27 cellular contexts compared by ENCODE assay signal in genomic region chr1:4690951-4691675, GRCh38. TPM values are rescaled to one million over a fixed set of nuclear protein-coding genes. Genes with fewer than 3 reads are reported as not detected.
DNase-seq lines count a peak whose midpoint lies in the region; ATAC-seq, FAIRE-seq and TF ChIP-seq lines count a peak whose summit lies in the region.
"Had no signal": no experiment of that assay in that cellular context is flagged by ENCODE, and none has a peak within 500 bp of the region (broad histone marks: within the 10 kb centered on the region; RNA-seq: fewer than 3 reads in every experiment).

No MANE protein-coding gene starts in this region.

- H2BK5ac ChIP-seq in mesendoderm (ENCODE audit: low read length), result no peak overlapping the region

- H3K4me3 ChIP-seq in A549 (no peak overlapping the region), astrocyte (ENCODE audit: insufficient read depth, low read depth, low read length) (no peak overlapping the region), mesendoderm (ENCODE audit: low read length) (no peak overlapping the region)
- H3K4me3 ChIP-seq: BLaER1 treated with 17β-estradiol and CSF1 and Interleukin-3, amounts not matched to agents 10 nM and 100 nM; heart right ventricle; psoas muscle had no signal

- no peak overlapping the region for H3K4me3 Mint-ChIP-seq in astrocyte (ENCODE audit: unreplicated experiment)
- H3K4me3 Mint-ChIP-seq: activated naive CD4-positive, alpha-beta T cell treated with anti-CD3 and anti-CD28 coated beads, Interleukin-2, amount 50 U/mL, for 24 hours; central memory CD8-positive, alpha-beta T cell had no signal

- no peaks in the 10 kb centered on the region for H3K79me1 ChIP-seq in mesendoderm (ENCODE audit: low read length)

- TF ChIP-seq RAD21 in A549 (conservative IDR thresholded peaks at IDR 0.05 in 1 of 2, IDR thresholded peaks at IDR 0.05 in 1 of 2), result no peak

- H3K9me3 ChIP-seq in A549 (no peaks in the 10 kb centered on the region), astrocyte (ENCODE audit: insufficient read depth, low read depth, low read length) (no peaks in the 10 kb centered on the region)
- H3K9me3 ChIP-seq: BLaER1 treated with 17β-estradiol and CSF1 and Interleukin-3, amounts not matched to agents 10 nM and 100 nM; heart right ventricle; neutrophil; psoas muscle had no signal

- H3K9ac ChIP-seq in astrocyte (ENCODE audit: low read length) (no peak overlapping the region), mesendoderm (ENCODE audit: low read length) (no peak overlapping the region)
- H3K9ac ChIP-seq: BLaER1 treated with 17β-estradiol and CSF1 and Interleukin-3, amounts not matched to agents 10 nM and 100 nM had no signal

- H3K23ac ChIP-seq in mesendoderm (ENCODE audit: low read length), result no peak overlapping the region

- H3K27ac ChIP-seq in A549 (peak overlapping the region in 1 of 2 experiments; percentile 54; a peak in 2 of 6 replicates), astrocyte (ENCODE audit: low read depth, low read length) (no peak overlapping the region), mesendoderm (ENCODE audit: low read depth, low read length) (no peak overlapping the region)
- H3K27ac ChIP-seq: BLaER1 treated with 17β-estradiol and CSF1 and Interleukin-3, amounts not matched to agents 10 nM and 100 nM; heart right ventricle; neutrophil; psoas muscle had no signal

- CTCF ChIA-PET in A549 (lab: Yijun Ruan, JAX), result no interaction called here

- H3K18ac ChIP-seq in mesendoderm (ENCODE audit: low read length), result no peak overlapping the region

- no peak overlapping the region for H3K4ac ChIP-seq in mesendoderm (ENCODE audit: low read depth, low read length)

- peak overlapping the region; percentile 5 for H3K56ac ChIP-seq in mesendoderm (ENCODE audit: low read length)

- H2AK5ac ChIP-seq in mesendoderm (ENCODE audit: low read length), result no peak overlapping the region

- H3K36me3 Mint-ChIP-seq in astrocyte (ENCODE audit: low read depth, unreplicated experiment), result peaks cover 5% of the 10 kb centered on the region
- H3K36me3 Mint-ChIP-seq: activated naive CD4-positive, alpha-beta T cell treated with anti-CD3 and anti-CD28 coated beads, Interleukin-2, amount 50 U/mL, for 24 hours had no signal

- no peak overlapping the region for H2AFZ ChIP-seq in astrocyte (ENCODE audit: low read depth, low read length)

- no peak overlapping the region for H4K8ac ChIP-seq in mesendoderm (ENCODE audit: low read depth, low read length)

- H3K4me2 ChIP-seq in A549, result no peak overlapping the region
- no peak overlapping the region for H3K4me2 ChIP-seq in astrocyte (ENCODE audit: low read length)
- no peak overlapping the region for H3K4me2 ChIP-seq in mesendoderm (ENCODE audit: low read length)
- H3K4me2 ChIP-seq: BLaER1 treated with 17β-estradiol and CSF1 and Interleukin-3, amounts not matched to agents 10 nM and 100 nM had no signal

- no peak for TF ChIP-seq POLR2A in A549 (IDR thresholded peaks at IDR 0.05; ENCODE audit: low read length)

- no peaks in the 10 kb centered on the region for H4K20me1 ChIP-seq in astrocyte (ENCODE audit: insufficient read depth, low read length)

- H2BK120ac ChIP-seq in mesendoderm (ENCODE audit: low read depth, low read length), result no peak overlapping the region

- H3K4me1 Mint-ChIP-seq in astrocyte (ENCODE audit: low read depth, unreplicated experiment), result no peaks in the 10 kb centered on the region
- H3K4me1 Mint-ChIP-seq: activated naive CD4-positive, alpha-beta T cell treated with anti-CD3 and anti-CD28 coated beads, Interleukin-2, amount 50 U/mL, for 24 hours; central memory CD8-positive, alpha-beta T cell had no signal

- FAIRE-seq in A549 (lab: Jason Lieb, UNC), result no peak
- FAIRE-seq in astrocyte (lab: Jason Lieb, UNC), result no peak

- H3K4me1 ChIP-seq in A549 (0 out of 3 replicates have a peak, but pooled peaks cover 2% of the 10 kb centered on the region), astrocyte (ENCODE audit: insufficient read depth, low read length) (no peaks in the 10 kb centered on the region), mesendoderm (ENCODE audit: control insufficient read depth, low read depth, low read length) (no peaks in the 10 kb centered on the region)
- H3K4me1 ChIP-seq: BLaER1 treated with 17β-estradiol and CSF1 and Interleukin-3, amounts not matched to agents 10 nM and 100 nM; heart right ventricle; psoas muscle had no signal

- H3K27ac Mint-ChIP-seq in astrocyte (ENCODE audit: unreplicated experiment), result no peak overlapping the region
- H3K27ac Mint-ChIP-seq: activated naive CD4-positive, alpha-beta T cell treated with anti-CD3 and anti-CD28 coated beads, Interleukin-2, amount 50 U/mL, for 24 hours had no signal

- no peak for TF ChIP-seq EP300 in A549 (IDR thresholded peaks at IDR 0.05)

- H3K36me3 ChIP-seq in astrocyte (ENCODE audit: insufficient read depth, low read length) (no peaks in the 10 kb centered on the region), mesendoderm (ENCODE audit: control insufficient read depth, insufficient read depth, low read length) (no peaks in the 10 kb centered on the region)
- H3K36me3 ChIP-seq: BLaER1 treated with 17β-estradiol and CSF1 and Interleukin-3, amounts not matched to agents 10 nM and 100 nM; heart right ventricle; neutrophil had no signal

- POLR2A ChIA-PET in A549 (lab: Yijun Ruan, JAX), result no interaction called here

- peaks cover 5% of the 10 kb centered on the region for H3K9me3 Mint-ChIP-seq in astrocyte (ENCODE audit: unreplicated experiment)
- H3K9me3 Mint-ChIP-seq: activated naive CD4-positive, alpha-beta T cell treated with anti-CD3 and anti-CD28 coated beads, Interleukin-2, amount 50 U/mL, for 24 hours; central memory CD8-positive, alpha-beta T cell had no signal

- 54% methylated on average over 5 of the region's 19 CpGs for WGBS in A549 (ENCODE audit: missing lambda C conversion rate)
- no CpG with 5 or more reads among the region's 19 CpGs for WGBS in mesendoderm (ENCODE audit: extremely low coverage, insufficient coverage, low lambda C conversion rate)

- H3K27me3 Mint-ChIP-seq in astrocyte (ENCODE audit: low read depth, unreplicated experiment), result peaks cover 46% of the 10 kb centered on the region
- H3K27me3 Mint-ChIP-seq: activated naive CD4-positive, alpha-beta T cell treated with anti-CD3 and anti-CD28 coated beads, Interleukin-2, amount 50 U/mL, for 24 hours had no signal

- DNase-seq in A549 (ENCODE audit: low read depth in 1 of 2, low spot score in 1 of 2) (peak in 1 of 2 experiments; percentile 15), HT1080 (ENCODE audit: low read depth) (peak; percentile 73), astrocyte (ENCODE audit: low read depth) (peak; percentile 27), mesendoderm (no peak), Kasumi-1 (lab: John Stamatoyannopoulos, UW) (no peak), DMS79 treated with DMSO at 0.1 percent for 48 hours (lab: John Stamatoyannopoulos, UW) (no peak), NCI-H1436 treated with DMSO at 0.1 percent for 48 hours (lab: John Stamatoyannopoulos, UW) (no peak)
- DNase-seq: aorta; COR-L47; DMS79; heart right ventricle; Karpas-422; left colon; NCI-H1092; NCI-H2029; NCI-H226; psoas muscle; Right ventricle myocardium superior; stimulated activated CD8-positive, alpha-beta memory T cell treated with anti-CD3 and anti-CD28 coated beads, Interleukin-4, amount 100 ng/mL, for 48 hours; T-helper 9 cell; trophoblast cell had no signal

- no peak overlapping the region for H2BK15ac ChIP-seq in mesendoderm (replicated peaks; ENCODE audit: low read depth)

- no peak overlapping the region for H4K5ac ChIP-seq in mesendoderm (ENCODE audit: low read length)

- ATAC-seq in A549 (peak; percentile 57 to 65; a peak in 4 of 6 replicates), GM18873 (IDR thresholded peaks at IDR 0.05; ENCODE audit: low FRiP score, unreplicated experiment) (no peak)
- ATAC-seq: heart right ventricle, left colon, psoas muscle had no signal

- H3K27me3 ChIP-seq in astrocyte (ENCODE audit: insufficient read depth, low read length) (no peaks in the 10 kb centered on the region), mesendoderm (ENCODE audit: insufficient read depth, low read length, poor library complexity) (no peaks in the 10 kb centered on the region)
- H3K27me3 ChIP-seq: BLaER1 treated with 17β-estradiol and CSF1 and Interleukin-3, amounts not matched to agents 10 nM and 100 nM; neutrophil had no signal

- H3K79me2 ChIP-seq in astrocyte (ENCODE audit: insufficient read depth, low read length) (no peaks in the 10 kb centered on the region), mesendoderm (ENCODE audit: control insufficient read depth, insufficient read depth, low read length) (no peaks in the 10 kb centered on the region)

- TF ChIP-seq CTCF in A549 (IDR thresholded peaks at IDR 0.05) (no peak), astrocyte (IDR thresholded peaks at IDR 0.05; ENCODE audit: insufficient read depth, low read depth, low read length) (no peak)

TF ChIP-seq in A549, 52 proteins besides CTCF, POLR2A, EP300 and RAD21 (continues in another document):
- TF ChIP-seq FOXS1 (CRISPR knock-in tag; IDR thresholded peaks at IDR 0.05) (no peak), RARB (CRISPR knock-in tag; IDR thresholded peaks at IDR 0.05) (no peak), JUNB (IDR thresholded peaks at IDR 0.05) (no peak), ZC3H11A (IDR thresholded peaks at IDR 0.05) (no peak), RCOR1 (IDR thresholded peaks at IDR 0.05; ENCODE audit: low read depth, low read length) (no peak), ZFP36 (IDR thresholded peaks at IDR 0.05; ENCODE audit: borderline replicate concordance, partially characterized antibody) (no peak)

RNA-seq across cellular contexts. Expression of gene AJAP1, which starts 36.7 kb away (rescaled TPM):
- polyA plus RNA-seq in A549 (2011; rRNA removed) (not detected in 2 replicates), A549 (2017; fragmentation: RNase III; extraction: RNeasy Plus Mini Kit Qiagen cat#74134 plus additional on column Dnase treatment) (not detected in 3 replicates)
- polyA plus RNA-seq in A549 (2012; cell fraction: cytosol; rRNA removed), result not detected in 2 replicates
- not detected in 2 replicates for polyA plus RNA-seq in A549 (2012; cell fraction: nucleus; rRNA removed)
- polyA minus RNA-seq in A549 (2011; rRNA and poly(A)+ RNA removed), result not detected in 2 replicates
- 26.1 and 26.4 TPM in 2 replicates for total RNA-seq in HT1080 (2014; rRNA removed; shearing (Covaris generic))
- 16.6 and 19.0 TPM in 2 replicates for polyA plus RNA-seq in HT1080 (2015; cell fraction: cytosol; rRNA removed)
- polyA plus RNA-seq in HT1080 (2015; cell fraction: nucleus; rRNA removed), result 12.6 and 14.5 TPM in 2 replicates
- total RNA-seq in astrocyte, result 0.29 and 0.34 TPM in 2 replicates
- 1.8 TPM for polyA plus RNA-seq in mesendoderm (2013, experiment 1 of 2)
- 2.2 TPM for polyA plus RNA-seq in mesendoderm (2013, experiment 2 of 2)
- total RNA-seq: A673 had no signal
- polyA plus RNA-seq: aorta had no signal

Comparison
In these comparisons a context has a peak if more than half of its experiments do, and no peak if none do; other contexts are left out.
1. DNase-seq: peak in HT1080 (single experiment) and astrocyte (single experiment); none in mesendoderm (single experiment), Kasumi-1 (0 of 2), DMS79 treated with DMSO at 0.1 percent for 48 hours (single experiment) and NCI-H1436 treated with DMSO at 0.1 percent for 48 hours (single experiment).
2. RNA of gene AJAP1, which starts 36.7 kb away (total RNA-seq): 26.1 to 26.4 TPM in HT1080; 0.29 to 0.34 TPM in astrocyte; every median in the first group is over 10 times any median in the second.